In genomic region chr12:98635657-98636323, GRCh38 we compare ENCODE assay signal across 9 cellular contexts. TPM values are rescaled to one million over a fixed set of nuclear protein-coding genes. Genes with fewer than 3 reads are reported as not detected.
A peak's percentile ranks its signal among the peaks of the same experiment; 100 is the strongest.
DNase-seq lines count a peak whose midpoint lies in the region; ATAC-seq, FAIRE-seq and TF ChIP-seq lines count a peak whose summit lies in the region.
"Had no signal": no experiment of that assay in that cellular context is flagged by ENCODE, and none has a peak within 500 bp of the region (broad histone marks: within the 10 kb centered on the region; RNA-seq: fewer than 3 reads in every experiment).

No MANE protein-coding gene starts in this region.

- H3K36me3 ChIP-seq in A673 (ENCODE audit: insufficient read depth, low read length, poor library complexity, severe bottlenecking) (no peaks in the 10 kb centered on the region), osteoblast (ENCODE audit: insufficient read depth, low read length) (peaks cover 18% of the 10 kb centered on the region), pancreas (no peaks in the 10 kb centered on the region)

- peaks cover 19% of the 10 kb centered on the region for H4K20me1 ChIP-seq in osteoblast (ENCODE audit: insufficient read depth, low read length)

- ATAC-seq in GM19324 (IDR thresholded peaks at IDR 0.05; ENCODE audit: low FRiP score, unreplicated experiment) (peak; percentile 54), HG03196 (IDR thresholded peaks at IDR 0.05; ENCODE audit: unreplicated experiment) (peak; percentile 75), pancreas (no peak)

- in situ Hi-C loops in G401 (cut with HindIII; ENCODE audit: low sequenced_read_pairs): no loop called here

- BruUV-seq in A673 (replicated peaks; lab: Mats Ljungman, UMichigan): no TSS peak

- POLR2A ChIA-PET in A673 (lab: Charles Lee; ENCODE audit: low non-redundant PET): no interaction called here

- no peak overlapping the region for H3K4me3 ChIP-seq in A673 (ENCODE audit: low read depth, low read length, poor library complexity, severe bottlenecking)
- H3K4me3 ChIP-seq in osteoblast (ENCODE audit: insufficient read depth, low read length): no peak overlapping the region
- H3K4me3 ChIP-seq in pancreas: no peak overlapping the region

- WGBS in pancreas, 2 donors: 85 to 89% methylated on average over 4 of the region's 4 CpGs

- CTCF ChIA-PET in A673 (lab: Charles Lee): no interaction called here

- peak; percentile 36 for DNase-seq in A673 (ENCODE audit: low spot score)
- peak; percentile 29 for DNase-seq in RKO (ENCODE audit: low spot score)
- DNase-seq in osteoblast (ENCODE audit: insufficient read length, low spot score, missing footprints): peak; percentile 63
- DNase-seq in G401 (ENCODE audit: low spot score): no peak
- DNase-seq in pancreas: no peak
- no peak for DNase-seq in posterior vena cava (ENCODE audit: low spot score)
- DNase-seq: DND-41 had no signal

- H3K27me3 ChIP-seq in A673 (replicated peaks; ENCODE audit: insufficient read depth, low read depth, low read length, poor library complexity) (no peaks in the 10 kb centered on the region), osteoblast (ENCODE audit: insufficient read depth, low read length) (no peaks in the 10 kb centered on the region), pancreas (no peaks in the 10 kb centered on the region)

- intact Hi-C loops in A673 (cut with micrococcal nuclease; ENCODE audit: unreplicated experiment) (no loop called here), pancreas (cut with DNase I) (no loop called here), posterior vena cava (cut with DNase I) (no loop called here)

- TF ChIP-seq CTCF in A673 (conservative IDR thresholded peaks at IDR 0.05; ENCODE audit: low read depth, low read length) (no peak), osteoblast (IDR thresholded peaks at IDR 0.05; ENCODE audit: extremely low read depth, low read depth, low read length) (no peak), pancreas (IDR thresholded peaks at IDR 0.05) (no peak)

- FAIRE-seq in pancreas (lab: Jason Lieb, UNC): no peak

- H3K9me3 ChIP-seq in A673 (ENCODE audit: low read depth, low read length, poor library complexity, severe bottlenecking) (no peaks in the 10 kb centered on the region), osteoblast (ENCODE audit: low read depth, low read length) (no peaks in the 10 kb centered on the region), pancreas (no peaks in the 10 kb centered on the region)

- peaks cover 79% of the 10 kb centered on the region for H3K79me2 ChIP-seq in osteoblast (ENCODE audit: insufficient read depth, low read length)

- peak overlapping the region; percentile 21 for H3K4me2 ChIP-seq in osteoblast (ENCODE audit: insufficient read depth, low read length)

- H2AFZ ChIP-seq in osteoblast (ENCODE audit: low read length): no peak overlapping the region

- H3K4me1 ChIP-seq in A673 (ENCODE audit: insufficient read depth, low read length, poor library complexity, severe bottlenecking) (peaks cover 4% of the 10 kb centered on the region), osteoblast (ENCODE audit: insufficient read depth, low read length) (peaks cover 9% of the 10 kb centered on the region), pancreas (no peaks in the 10 kb centered on the region)

- H3K27ac ChIP-seq in A673 (ENCODE audit: low read depth, low read length, poor library complexity, severe bottlenecking) (no peak overlapping the region), osteoblast (ENCODE audit: low read depth, low read length) (no peak overlapping the region), pancreas (no peak overlapping the region)

RNA-seq across cellular contexts. Expression of gene IKBIP, which starts 8.8 kb away (rescaled TPM):
- total RNA-seq in A673 (2021) (23.2 and 24.3 TPM in 2 replicates), osteoblast (47.4 and 57.8 TPM in 2 replicates), pancreas (1 to 10 TPM; 1.4 to 8.0 (median 3.6) TPM), posterior vena cava (10 to 100 TPM; 17.5 to 25.9 TPM)
- total RNA-seq in G401 (2014; rRNA removed; shearing (Covaris generic)): 43.8 and 50.4 TPM in 2 replicates
- polyA plus RNA-seq in pancreas: 1 to 10 TPM; 3.8 to 4.6 TPM

RNA-seq across cellular contexts. Expression of gene APAF1, which starts 9.3 kb away (rescaled TPM):
- total RNA-seq in A673 (2021) (24.2 and 28.4 TPM in 2 replicates), osteoblast (15.2 and 21.8 TPM in 2 replicates), pancreas (10 to 100 TPM in 1 of 6 donors, 1 to 10 TPM in 5; 2.7 to 14.0 (median 5.7) TPM), posterior vena cava (10 to 100 TPM; 11.5 to 13.0 TPM)
- 16.9 and 32.1 TPM in 2 replicates for total RNA-seq in G401 (2014; rRNA removed; shearing (Covaris generic))
- 1 to 10 TPM; 3.5 to 6.6 TPM for polyA plus RNA-seq in pancreas

RNA-seq across cellular contexts. Expression of gene SLC25A3, which starts 42.3 kb away (rescaled TPM):
- total RNA-seq in A673 (2021): 718 and 737 TPM in 2 replicates
- total RNA-seq in osteoblast: 682 and 771 TPM in 2 replicates
- total RNA-seq in G401 (2014; rRNA removed; shearing (Covaris generic)): 1,003 and 1,119 TPM in 2 replicates
- 100 to 1,000 TPM; 204 to 343 (median 254) TPM for total RNA-seq in pancreas
- polyA plus RNA-seq in pancreas: 100 to 1,000 TPM; 133 to 223 TPM
- 100 to 1,000 TPM; 319 to 337 TPM for total RNA-seq in posterior vena cava

Comparison
In these comparisons a context has a peak if more than half of its experiments do, and no peak if none do; other contexts are left out.
1. DNase-seq: peak in A673 (single experiment), RKO (single experiment) and osteoblast (single experiment); none in G401 (single experiment), pancreas (0 of 6) and posterior vena cava (single experiment).
2. ATAC-seq: peak in GM19324 (single experiment) and HG03196 (single experiment); none in pancreas (0 of 4).